In the genomic region with DNA sequence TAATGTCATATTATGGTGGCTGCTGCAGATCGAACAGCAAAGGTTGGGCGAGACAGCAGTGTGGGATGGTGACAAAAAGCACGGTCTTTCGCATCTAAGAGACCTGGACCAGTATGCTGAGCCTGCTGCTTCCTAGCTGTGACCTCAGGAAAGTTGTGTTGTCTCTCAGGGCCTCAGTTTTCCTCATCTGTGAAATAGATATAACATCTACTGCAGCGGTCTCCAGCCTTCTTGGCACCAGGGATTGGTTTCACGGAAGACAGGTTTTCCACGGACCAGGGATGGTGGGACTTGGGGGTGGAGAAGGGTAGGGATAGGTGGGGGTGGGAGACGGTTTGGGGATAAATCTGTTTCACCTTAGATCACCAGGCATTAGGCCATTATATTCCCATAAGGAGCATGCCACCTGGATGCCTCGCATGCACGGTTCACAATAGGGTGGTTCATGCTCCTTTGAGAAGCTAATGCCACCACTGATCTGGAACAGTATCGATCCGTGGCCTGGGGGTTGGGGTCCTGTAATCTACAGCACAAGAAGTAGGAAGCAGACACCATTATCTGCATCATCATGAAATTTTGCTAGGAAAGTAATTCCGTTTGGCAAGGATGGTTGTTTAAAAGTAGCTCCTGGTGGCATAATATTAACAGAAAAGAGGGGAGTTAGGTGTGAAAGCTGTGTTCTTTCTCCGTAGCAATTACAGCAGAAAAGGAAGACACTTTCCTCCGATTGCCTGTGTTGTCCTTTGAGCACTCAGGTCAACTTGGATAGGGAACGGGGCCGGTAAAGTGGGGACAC, we compare ENCODE assay signal across 9 cellular contexts. TPM values are rescaled to one million over a fixed set of nuclear protein-coding genes. Genes with fewer than 3 reads are reported as not detected.
DNase-seq lines count a peak whose midpoint lies in the region; ATAC-seq lines count a peak whose summit lies in the region.
"Had no signal": no experiment of that assay in that cellular context is flagged by ENCODE, and none has a peak within 500 bp of the region (broad histone marks: within the 10 kb centered on the region; RNA-seq: fewer than 3 reads in every experiment).

No MANE protein-coding gene starts in this region.

- no peaks in the 10 kb centered on the region for H3K9me3 ChIP-seq in CD4-positive, alpha-beta memory T cell (ENCODE audit: control insufficient read depth in 1 of 2, low read length in 2 of 2)
- no peaks in the 10 kb centered on the region for H3K9me3 ChIP-seq in SJSA1 (replicated peaks)
- H3K9me3 ChIP-seq in effector memory CD4-positive, alpha-beta T cell (ENCODE audit: control insufficient read depth, low read length) = no peaks in the 10 kb centered on the region
- H3K9me3 ChIP-seq in naive thymus-derived CD4-positive, alpha-beta T cell (ENCODE audit: control insufficient read depth in 2 of 3, low read length in 3 of 3) = no peaks in the 10 kb centered on the region
- H3K9me3 ChIP-seq: Peyer's patch had no signal

- no peaks in the 10 kb centered on the region for H3K27me3 ChIP-seq in CD4-positive, alpha-beta memory T cell (ENCODE audit: insufficient read depth, low read length)
- H3K27me3 ChIP-seq in SJSA1 (replicated peaks) = no peaks in the 10 kb centered on the region
- H3K27me3 ChIP-seq in effector memory CD4-positive, alpha-beta T cell (replicated peaks; ENCODE audit: control insufficient read depth, insufficient read depth, low read length, poor library complexity, severe bottlenecking) = no peaks in the 10 kb centered on the region
- H3K27me3 ChIP-seq in naive thymus-derived CD4-positive, alpha-beta T cell (ENCODE audit: control insufficient read depth in 2 of 2, insufficient read depth in 2 of 2, low read length in 2 of 2) = no peaks in the 10 kb centered on the region
- H3K27me3 ChIP-seq: Peyer's patch had no signal

- H3K4me1 ChIP-seq in CD4-positive, alpha-beta memory T cell (ENCODE audit: insufficient read depth, low read length) = peaks cover 66% of the 10 kb centered on the region
- peaks cover 48% of the 10 kb centered on the region for H3K4me1 ChIP-seq in SJSA1 (replicated peaks)
- H3K4me1 ChIP-seq in effector memory CD4-positive, alpha-beta T cell (ENCODE audit: control insufficient read depth, insufficient read depth, low read length, poor library complexity, severe bottlenecking) = peaks cover 34% of the 10 kb centered on the region
- H3K4me1 ChIP-seq in naive thymus-derived CD4-positive, alpha-beta T cell (ENCODE audit: control insufficient read depth in 2 of 2, insufficient read depth in 2 of 2, low read length in 2 of 2) = peaks cover 27 to 46% of the 10 kb centered on the region in 2 donors

- H3K27ac ChIP-seq in CD4-positive, alpha-beta memory T cell (ENCODE audit: low read depth, low read length) = peak overlapping the region; percentile 22
- H3K27ac ChIP-seq in SJSA1 = peak overlapping the region; percentile 68
- peak overlapping the region; percentile 77 for H3K27ac ChIP-seq in effector memory CD4-positive, alpha-beta T cell (ENCODE audit: insufficient read depth, low read length, poor library complexity, severe bottlenecking)
- no peak overlapping the region for H3K27ac ChIP-seq in naive thymus-derived CD4-positive, alpha-beta T cell (ENCODE audit: low read depth, low read length)

- no peak overlapping the region for H3K4me3 ChIP-seq in CD4-positive, alpha-beta memory T cell (ENCODE audit: low read length in 2 of 2)
- H3K4me3 ChIP-seq in SJSA1 = no peak overlapping the region
- H3K4me3 ChIP-seq in effector memory CD4-positive, alpha-beta T cell (ENCODE audit: insufficient read depth, low read depth, low read length, poor library complexity, severe bottlenecking) = no peak overlapping the region
- no peak overlapping the region for H3K4me3 ChIP-seq in naive thymus-derived CD4-positive, alpha-beta T cell (ENCODE audit: low read length)
- H3K4me3 ChIP-seq: Peyer's patch had no signal

- no peaks in the 10 kb centered on the region for H3K27me3 Mint-ChIP-seq in CD4-positive, alpha-beta memory T cell
- H3K27me3 Mint-ChIP-seq in naive thymus-derived CD4-positive, alpha-beta T cell = no peaks in the 10 kb centered on the region

- peak overlapping the region in 7 of 8 donors; percentile 12 to 59 (median 43) for H3K4me3 Mint-ChIP-seq in CD4-positive, alpha-beta memory T cell
- H3K4me3 Mint-ChIP-seq in naive thymus-derived CD4-positive, alpha-beta T cell = no peak overlapping the region

- peaks cover 45 to 64% (median 56%) of the 10 kb centered on the region in 4 donors for H3K4me1 Mint-ChIP-seq in CD4-positive, alpha-beta memory T cell
- H3K4me1 Mint-ChIP-seq in naive thymus-derived CD4-positive, alpha-beta T cell = peaks cover 27 to 53% (median 37%) of the 10 kb centered on the region in 7 donors

- H3K36me3 Mint-ChIP-seq in CD4-positive, alpha-beta memory T cell = peaks cover 38 to 52% of the 10 kb centered on the region in 2 donors
- H3K36me3 Mint-ChIP-seq in naive thymus-derived CD4-positive, alpha-beta T cell = peaks cover 4 to 50% (median 17%) of the 10 kb centered on the region in 5 donors

- intact Hi-C loops in CD4-positive, alpha-beta memory T cell (cut with micrococcal nuclease) = loop anchor here (1.0 kb wide), 1 partner anchor 9 kb away; no protein-coding TSS in a partner anchor
- intact Hi-C loops in naive thymus-derived CD4-positive, alpha-beta T cell (cut with micrococcal nuclease) = no loop called here

- CTCF ChIA-PET in CD4-positive, alpha-beta memory T cell (lab: Charles Lee; ENCODE audit: partially characterized antibody) = interaction anchor here (0.6 to 2.6 kb wide), 5 partner anchors 10 to 534 kb away, joined by 3 to 14 read pairs (median 3); no protein-coding TSS in a partner anchor
- CTCF ChIA-PET in naive thymus-derived CD4-positive, alpha-beta T cell (lab: Charles Lee) = interaction anchor here (0.6 kb wide), 1 partner anchor 12 kb away, joined by 3 read pairs; no protein-coding TSS in a partner anchor

- POLR2A ChIA-PET in CD4-positive, alpha-beta memory T cell (lab: Charles Lee; ENCODE audit: partially characterized antibody) = interaction anchor here (0.7 to 7.4 kb wide), 21 partner anchors 10 to 319 kb away, joined by 3 to 186 read pairs (median 6); a partner anchor contains a TSS
- POLR2A ChIA-PET in naive thymus-derived CD4-positive, alpha-beta T cell (lab: Charles Lee) = interaction anchor here (0.9 to 2.5 kb wide), 7 partner anchors 8 to 161 kb away, joined by 3 to 33 read pairs (median 3); a partner anchor contains a TSS

- H3K9me3 Mint-ChIP-seq in CD4-positive, alpha-beta memory T cell = peaks cover 0 to 29% (median 0%) of the 10 kb centered on the region in 8 donors
- H3K9me3 Mint-ChIP-seq in naive thymus-derived CD4-positive, alpha-beta T cell = peaks cover 0 to 6% (median 0%) of the 10 kb centered on the region in 11 donors

- peak; percentile 21 for ATAC-seq in naive thymus-derived CD4-positive, alpha-beta T cell

- DNase-seq in CD4-positive, alpha-beta memory T cell = peak in 2 of 5 donors; percentile 31 to 33
- DNase-seq in SJSA1 (ENCODE audit: low read depth in 1 of 2, low spot score in 2 of 2) (no peak), MV-4-11 (lab: John Stamatoyannopoulos, UW) (no peak), midbrain (lab: John Stamatoyannopoulos, UW) (no peak), SIG-M5 treated with dmso at 0.1 percent for 504 hours (lab: John Stamatoyannopoulos, UW; ENCODE audit: unreplicated experiment) (no peak), NCI-H1694 treated with DMSO at 0.1 percent for 48 hours (lab: John Stamatoyannopoulos, UW) (no peak)
- no peak for DNase-seq in effector memory CD4-positive, alpha-beta T cell
- DNase-seq in naive thymus-derived CD4-positive, alpha-beta T cell = no peak

- peaks cover 31% of the 10 kb centered on the region for H3K36me3 ChIP-seq in CD4-positive, alpha-beta memory T cell (ENCODE audit: insufficient read depth, low read length)
- peaks cover 54% of the 10 kb centered on the region for H3K36me3 ChIP-seq in SJSA1
- peaks cover 19% of the 10 kb centered on the region for H3K36me3 ChIP-seq in effector memory CD4-positive, alpha-beta T cell (ENCODE audit: control insufficient read depth, insufficient read depth, low read length)
- H3K36me3 ChIP-seq in naive thymus-derived CD4-positive, alpha-beta T cell (ENCODE audit: control insufficient read depth in 2 of 3, insufficient read depth in 3 of 3, low read length in 3 of 3) = peaks cover 0 to 35% (median 23%) of the 10 kb centered on the region in 3 experiments

- H3K27ac Mint-ChIP-seq in CD4-positive, alpha-beta memory T cell = peak overlapping the region; percentile 87 to 99 (median 96)
- peak overlapping the region in 5 of 9 donors; percentile 9 to 79 (median 64) for H3K27ac Mint-ChIP-seq in naive thymus-derived CD4-positive, alpha-beta T cell

RNA-seq across cellular contexts. Expression of a gene that starts 10.8 kb away (rescaled TPM):
- total RNA-seq in CD4-positive, alpha-beta memory T cell = 100 to 1,000 TPM; 291 to 311 TPM
- polyA plus RNA-seq in CD4-positive, alpha-beta memory T cell = 100 to 1,000 TPM; 814 to 865 TPM
- 18.0 and 21.3 TPM in 2 replicates for total RNA-seq in SJSA1 (2014; rRNA removed; shearing (Covaris generic))
- 1,000 to 10,000 TPM in 1 of 5 experiments, 100 to 1,000 TPM in 4; 142 to 1,870 (median 168) TPM for total RNA-seq in naive thymus-derived CD4-positive, alpha-beta T cell
- polyA plus RNA-seq in naive thymus-derived CD4-positive, alpha-beta T cell = 100 to 1,000 TPM; 153 to 190 TPM

Comparison
In these comparisons a context has a peak if more than half of its experiments do, and no peak if none do; other contexts are left out.
1. H3K4me3 Mint-ChIP-seq: peak in CD4-positive, alpha-beta memory T cell (7 of 8); none in naive thymus-derived CD4-positive, alpha-beta T cell (0 of 10).